1 cellular context compared by ENCODE assay signal in genomic region chr10:97319671-97320479, GRCh38.
TF ChIP-seq lines count a peak whose summit lies in the region.

No MANE protein-coding gene starts in this region.

TF ChIP-seq in HepG2, 621 proteins besides CTCF, POLR2A, EP300 and RAD21 (continued from another document and continues in another):
- TF ChIP-seq ZBTB40 (IDR thresholded peaks at IDR 0.05), result no peak
- TF ChIP-seq ZBTB40 (CRISPR knock-in tag; IDR thresholded peaks at IDR 0.05), result no peak
- no peak for TF ChIP-seq ZBTB46 (CRISPR knock-in tag; IDR thresholded peaks at IDR 0.05; ENCODE audit: borderline replicate concordance)
- peak; percentile 11 for TF ChIP-seq TEAD3 (CRISPR knock-in tag; optimal IDR thresholded peaks at IDR 0.05; ENCODE audit: borderline replicate concordance)
- TF ChIP-seq ZNF281 (CRISPR knock-in tag; IDR thresholded peaks at IDR 0.05; ENCODE audit: borderline replicate concordance), result no peak
- no peak for TF ChIP-seq ZNF484 (CRISPR knock-in tag; IDR thresholded peaks at IDR 0.05; ENCODE audit: borderline replicate concordance, low read depth)
- TF ChIP-seq ZBTB43 (CRISPR knock-in tag; conservative IDR thresholded peaks at IDR 0.05), result no peak
- TF ChIP-seq ZBTB10 (CRISPR knock-in tag; IDR thresholded peaks at IDR 0.05; ENCODE audit: borderline replicate concordance), result no peak
- no peak for TF ChIP-seq MEF2D (CRISPR knock-in tag; IDR thresholded peaks at IDR 0.05)
- TF ChIP-seq ZNF143 (CRISPR knock-in tag; IDR thresholded peaks at IDR 0.05), result no peak
- TF ChIP-seq RBFOX2 (IDR thresholded peaks at IDR 0.05; ENCODE audit: low read depth, low read length), result peak; percentile 67
- no peak for TF ChIP-seq DR1 (CRISPR knock-in tag; IDR thresholded peaks at IDR 0.05)
- no peak for TF ChIP-seq PRDM4 (CRISPR knock-in tag; IDR thresholded peaks at IDR 0.05; ENCODE audit: borderline replicate concordance)
- TF ChIP-seq ZNF318 (CRISPR knock-in tag; IDR thresholded peaks at IDR 0.05), result no peak
- TF ChIP-seq ZBTB3 (CRISPR knock-in tag; IDR thresholded peaks at IDR 0.05; ENCODE audit: borderline replicate concordance, low read depth), result no peak
- TF ChIP-seq SP1 (IDR thresholded peaks at IDR 0.05), result no peak
- no peak for TF ChIP-seq SP1 (CRISPR knock-in tag; IDR thresholded peaks at IDR 0.05)
- TF ChIP-seq MAFG (CRISPR knock-in tag; IDR thresholded peaks at IDR 0.05), result no peak
- TF ChIP-seq ZBTB42 (CRISPR knock-in tag; IDR thresholded peaks at IDR 0.05), result no peak
- no peak for TF ChIP-seq MTA3 (CRISPR knock-in tag; IDR thresholded peaks at IDR 0.05)
- no peak for TF ChIP-seq ZNF761 (CRISPR knock-in tag; conservative IDR thresholded peaks at IDR 0.05)
- TF ChIP-seq ZNF644 (CRISPR knock-in tag; IDR thresholded peaks at IDR 0.05; ENCODE audit: low read depth), result no peak
